18 cellular contexts compared by ENCODE assay signal in genomic region chr14:36751116-36751515, GRCh38.
"Had no signal": no experiment of that assay in that cellular context is flagged by ENCODE, and none has a peak within 500 bp of the region (broad histone marks: within the 10 kb centered on the region; RNA-seq: fewer than 3 reads in every experiment).

No MANE protein-coding gene starts in this region.

- H3K9ac ChIP-seq: neural progenitor cell had no signal

- H2AFZ ChIP-seq: neural progenitor cell had no signal

- H3K36me3 ChIP-seq: gastroesophageal sphincter, heart right ventricle, neural progenitor cell, ovary had no signal

- H3K4me3 ChIP-seq: gastroesophageal sphincter, heart right ventricle, neural progenitor cell, ovary had no signal

- DNase-seq: activated CD4-positive, alpha-beta T cell treated with anti-CD3 and anti-CD28 coated beads, Interleukin-2, amount 10 ng/mL, durations not matched to agents 24 days and 14 days; activated CD8-positive, alpha-beta memory T cell treated with anti-CD3 and anti-CD28 coated beads, Interleukin-2, amount 50 U/mL, for 4 hours; activated CD8-positive, alpha-beta T cell treated with anti-CD3 and anti-CD28 coated beads, Interleukin-2, amount 10 ng/mL, durations not matched to agents 7 days and 5 days; activated effector memory CD4-positive, alpha-beta T cell treated with anti-CD3 and anti-CD28 coated beads, Interleukin-2, amount 50 U/mL, for 16 hours; activated T-cell treated with anti-CD3 and anti-CD28 coated beads, Interleukin-2, amount 50 U/mL, for 48 hours; amniotic stem cell; central memory CD4-positive, alpha-beta T cell; cortex of kidney; effector CD4-positive, alpha-beta T cell; heart right ventricle; midbrain; naive B cell; ovary; stimulated activated CD4-positive, alpha-beta T cell treated with anti-CD3 and anti-CD28 coated beads, Interleukin-1b, Interleukin-23, amount 100 ng/mL, for 48 hours had no signal

- H3K4me2 ChIP-seq: neural progenitor cell had no signal

- H3K4me1 ChIP-seq: gastroesophageal sphincter, heart right ventricle, neural progenitor cell had no signal

- H3K9me3 ChIP-seq: ovary had no signal

- H3K27ac ChIP-seq: gastroesophageal sphincter, heart right ventricle, neural progenitor cell, ovary had no signal

- H3K4me3 Mint-ChIP-seq: activated CD4-positive, alpha-beta T cell treated with anti-CD3 and anti-CD28 coated beads, Interleukin-2, amount 10 ng/mL, durations not matched to agents 24 days and 14 days; activated CD8-positive, alpha-beta T cell treated with anti-CD3 and anti-CD28 coated beads, Interleukin-2, amount 10 ng/mL, durations not matched to agents 7 days and 5 days; naive B cell; neural progenitor cell; T-helper 1 cell treated with Interleukin-12 subunit alpha and Interleukin-12 subunit beta and Interleukin-4 antibody, amounts not matched to agents 30 μg/mL and 1 μg/mL, for 36 hours had no signal

- H3K4me1 Mint-ChIP-seq: activated CD4-positive, alpha-beta T cell treated with anti-CD3 and anti-CD28 coated beads, Interleukin-2, amount 10 ng/mL, durations not matched to agents 24 days and 14 days; naive B cell had no signal

- H3K27ac Mint-ChIP-seq: activated CD4-positive, alpha-beta T cell treated with anti-CD3 and anti-CD28 coated beads, Interleukin-2, amount 10 ng/mL, durations not matched to agents 24 days and 14 days; activated CD8-positive, alpha-beta T cell treated with anti-CD3 and anti-CD28 coated beads, Interleukin-2, amount 10 ng/mL, durations not matched to agents 7 days and 5 days; activated naive CD4-positive, alpha-beta T cell treated with anti-CD3 and anti-CD28 coated beads, Interleukin-2, amount 50 U/mL, for 72 hours; naive B cell; neural progenitor cell; T-helper 1 cell treated with Interleukin-12 subunit alpha and Interleukin-12 subunit beta and Interleukin-4 antibody, amounts not matched to agents 30 μg/mL and 1 μg/mL, for 36 hours had no signal

- ATAC-seq: activated CD8-positive, alpha-beta T cell treated with anti-CD3 and anti-CD28 coated beads, Interleukin-2, amount 10 ng/mL, durations not matched to agents 7 days and 5 days; activated naive CD4-positive, alpha-beta T cell treated with anti-CD3 and anti-CD28 coated beads, Interleukin-2, amount 50 U/mL, for 72 hours; gastroesophageal sphincter; heart right ventricle had no signal

- H3K27me3 ChIP-seq: gastroesophageal sphincter, ovary had no signal

- H3K36me3 Mint-ChIP-seq: activated naive CD4-positive, alpha-beta T cell treated with anti-CD3 and anti-CD28 coated beads, Interleukin-2, amount 50 U/mL, for 72 hours; neural progenitor cell had no signal

- H3K27me3 Mint-ChIP-seq: activated CD4-positive, alpha-beta T cell treated with anti-CD3 and anti-CD28 coated beads, Interleukin-2, amount 10 ng/mL, durations not matched to agents 24 days and 14 days had no signal
